In genomic region chr2:84942166-84942565, GRCh38 we compare ENCODE assay signal across 32 cellular contexts. TPM values are rescaled to one million over a fixed set of nuclear protein-coding genes. Genes with fewer than 3 reads are reported as not detected.
DNase-seq lines count a peak whose midpoint lies in the region; ATAC-seq and TF ChIP-seq lines count a peak whose summit lies in the region.
"Had no signal": no experiment of that assay in that cellular context is flagged by ENCODE, and none has a peak within 500 bp of the region (broad histone marks: within the 10 kb centered on the region; RNA-seq: fewer than 3 reads in every experiment).

No MANE protein-coding gene starts in this region.

- no peaks in the 10 kb centered on the region for H3K79me2 ChIP-seq in OCI-LY7 (ENCODE audit: insufficient read depth, low read depth, low read length)
- H3K79me2 ChIP-seq: parathyroid adenoma had no signal

- H3K36me3 ChIP-seq in OCI-LY7 (ENCODE audit: insufficient read depth, low read length): 0 out of 2 replicates have a peak, but pooled peaks cover 4% of the 10 kb centered on the region
- H3K36me3 ChIP-seq: adrenal gland, left ventricle myocardium inferior, thyroid gland, vagina had no signal

- H3K4me3 ChIP-seq in OCI-LY7 (ENCODE audit: low read depth, low read length, poor library complexity, severe bottlenecking): no peak overlapping the region
- H3K4me3 ChIP-seq: A549, adrenal gland, left ventricle myocardium inferior, smooth muscle cell, thyroid gland, vagina had no signal

- H3K4me3 Mint-ChIP-seq in activated naive CD4-positive, alpha-beta T cell treated with anti-CD3 and anti-CD28 coated beads for 36 hours: no peak overlapping the region
- no peak overlapping the region for H3K4me3 Mint-ChIP-seq in activated naive CD4-positive, alpha-beta T cell treated with anti-CD3 and anti-CD28 coated beads, Interleukin-2, amount 10 ng/mL, durations not matched to agents 7 days and 5 days
- H3K4me3 Mint-ChIP-seq in activated naive CD8-positive, alpha-beta T cell treated with anti-CD3 and anti-CD28 coated beads, Interleukin-2, amount 50 U/mL, for 24 hours: no peak overlapping the region
- no peak overlapping the region for H3K4me3 Mint-ChIP-seq in stimulated activated memory B cell treated with anti-CD40 and anti-IgM and Interleukin-4, amounts not matched to agents 10 μg/mL and 1 μg/mL and 100 μg/mL, for 72 hours
- H3K4me3 Mint-ChIP-seq: CD4-positive, alpha-beta T cell; endodermal cell; T-cell had no signal

- CTCF ChIA-PET in activated naive CD4-positive, alpha-beta T cell treated with anti-CD3 and anti-CD28 coated beads for 36 hours (lab: Charles Lee): interaction anchor here (0.6 to 9.1 kb wide), 3 partner anchors 17 to 80 kb away, joined by 3 to 81 read pairs (median 4); no protein-coding TSS in a partner anchor
- CTCF ChIA-PET in activated naive CD4-positive, alpha-beta T cell treated with anti-CD3 and anti-CD28 coated beads, Interleukin-2, amount 10 ng/mL, durations not matched to agents 7 days and 5 days (lab: Charles Lee): interaction anchor here (1.0 to 9.6 kb wide), 2 partner anchors 16 to 358 kb away, joined by 3 to 105 read pairs; no protein-coding TSS in a partner anchor
- CTCF ChIA-PET in OCI-LY7 (lab: Charles Lee; ENCODE audit: unreplicated experiment): no interaction called here

- no TSS peak for BruUV-seq in OCI-LY7 (replicated peaks; lab: Mats Ljungman, UMichigan)

- H3K4me2 ChIP-seq in OCI-LY7 (ENCODE audit: low read length): peak overlapping the region; percentile 49
- H3K4me2 ChIP-seq: A549, smooth muscle cell had no signal

- POLR2A ChIA-PET in OCI-LY7 (lab: Charles Lee): interaction anchor here (1.1 to 10.8 kb wide), 4 partner anchors 9 to 28 kb away, joined by 4 to 107 read pairs (median 5); partner anchors contain the start of gene KCMF1

- H3K9me3 ChIP-seq in OCI-LY7 (ENCODE audit: low read length): no peaks in the 10 kb centered on the region
- H3K9me3 ChIP-seq: A549, adrenal gland, left ventricle myocardium inferior, thyroid gland, vagina had no signal

- peaks cover 4% of the 10 kb centered on the region for H3K36me3 Mint-ChIP-seq in activated naive CD4-positive, alpha-beta T cell treated with anti-CD3 and anti-CD28 coated beads for 36 hours (ENCODE audit: low read depth)
- H3K36me3 Mint-ChIP-seq in activated naive CD4-positive, alpha-beta T cell treated with anti-CD3 and anti-CD28 coated beads, Interleukin-2, amount 10 ng/mL, durations not matched to agents 7 days and 5 days: peaks cover 32% of the 10 kb centered on the region
- H3K36me3 Mint-ChIP-seq in activated naive CD8-positive, alpha-beta T cell treated with anti-CD3 and anti-CD28 coated beads, Interleukin-2, amount 50 U/mL, for 24 hours (ENCODE audit: low read depth): peaks cover 12% of the 10 kb centered on the region
- no peaks in the 10 kb centered on the region for H3K36me3 Mint-ChIP-seq in stimulated activated memory B cell treated with anti-CD40 and anti-IgM and Interleukin-4, amounts not matched to agents 10 μg/mL and 1 μg/mL and 100 μg/mL, for 72 hours

- no peaks in the 10 kb centered on the region for H4K20me1 ChIP-seq in OCI-LY7 (ENCODE audit: insufficient read depth, low read length)

- H3K4me1 Mint-ChIP-seq in activated naive CD4-positive, alpha-beta T cell treated with anti-CD3 and anti-CD28 coated beads for 36 hours (ENCODE audit: low read depth): peaks cover 83% of the 10 kb centered on the region
- peaks cover 78% of the 10 kb centered on the region for H3K4me1 Mint-ChIP-seq in activated naive CD4-positive, alpha-beta T cell treated with anti-CD3 and anti-CD28 coated beads, Interleukin-2, amount 10 ng/mL, durations not matched to agents 7 days and 5 days
- H3K4me1 Mint-ChIP-seq in activated naive CD8-positive, alpha-beta T cell treated with anti-CD3 and anti-CD28 coated beads, Interleukin-2, amount 50 U/mL, for 24 hours: peaks cover 91% of the 10 kb centered on the region
- peaks cover 73% of the 10 kb centered on the region for H3K4me1 Mint-ChIP-seq in stimulated activated memory B cell treated with anti-CD40 and anti-IgM and Interleukin-4, amounts not matched to agents 10 μg/mL and 1 μg/mL and 100 μg/mL, for 72 hours

- peak overlapping the region; percentile 56 for H3K27ac ChIP-seq in OCI-LY7 (ENCODE audit: low read depth, low read length, poor library complexity, severe bottlenecking)
- H3K27ac ChIP-seq: A549, adrenal gland, left ventricle myocardium inferior, parathyroid adenoma, thyroid gland, vagina had no signal

- no peaks in the 10 kb centered on the region for H3K27me3 Mint-ChIP-seq in activated naive CD4-positive, alpha-beta T cell treated with anti-CD3 and anti-CD28 coated beads for 36 hours (ENCODE audit: low read depth)
- no peaks in the 10 kb centered on the region for H3K27me3 Mint-ChIP-seq in activated naive CD4-positive, alpha-beta T cell treated with anti-CD3 and anti-CD28 coated beads, Interleukin-2, amount 10 ng/mL, durations not matched to agents 7 days and 5 days
- H3K27me3 Mint-ChIP-seq in activated naive CD8-positive, alpha-beta T cell treated with anti-CD3 and anti-CD28 coated beads, Interleukin-2, amount 50 U/mL, for 24 hours: no peaks in the 10 kb centered on the region
- no peaks in the 10 kb centered on the region for H3K27me3 Mint-ChIP-seq in stimulated activated memory B cell treated with anti-CD40 and anti-IgM and Interleukin-4, amounts not matched to agents 10 μg/mL and 1 μg/mL and 100 μg/mL, for 72 hours
- H3K27me3 Mint-ChIP-seq: CD4-positive, alpha-beta T cell; T-cell had no signal

- H3K9me3 Mint-ChIP-seq in activated naive CD4-positive, alpha-beta T cell treated with anti-CD3 and anti-CD28 coated beads for 36 hours: no peaks in the 10 kb centered on the region
- no peaks in the 10 kb centered on the region for H3K9me3 Mint-ChIP-seq in activated naive CD4-positive, alpha-beta T cell treated with anti-CD3 and anti-CD28 coated beads, Interleukin-2, amount 10 ng/mL, durations not matched to agents 7 days and 5 days
- H3K9me3 Mint-ChIP-seq in activated naive CD8-positive, alpha-beta T cell treated with anti-CD3 and anti-CD28 coated beads, Interleukin-2, amount 50 U/mL, for 24 hours: no peaks in the 10 kb centered on the region
- H3K9me3 Mint-ChIP-seq in stimulated activated memory B cell treated with anti-CD40 and anti-IgM and Interleukin-4, amounts not matched to agents 10 μg/mL and 1 μg/mL and 100 μg/mL, for 72 hours: no peaks in the 10 kb centered on the region
- H3K9me3 Mint-ChIP-seq: CD4-positive, alpha-beta T cell; endodermal cell; T-cell had no signal

- H3K4me1 ChIP-seq in OCI-LY7 (ENCODE audit: insufficient read depth, low read length, poor library complexity, severe bottlenecking): peaks cover 74% of the 10 kb centered on the region
- H3K4me1 ChIP-seq: adrenal gland, left ventricle myocardium inferior, parathyroid adenoma, thyroid gland had no signal

- DNase-seq in activated naive CD4-positive, alpha-beta T cell treated with anti-CD3 and anti-CD28 coated beads for 36 hours: no peak
- no peak for DNase-seq in activated naive CD4-positive, alpha-beta T cell treated with anti-CD3 and anti-CD28 coated beads, Interleukin-2, amount 10 ng/mL, durations not matched to agents 7 days and 5 days
- no peak for DNase-seq in OCI-LY7 (ENCODE audit: low spot score)
- DNase-seq in activated naive CD8-positive, alpha-beta T cell treated with anti-CD3 and anti-CD28 coated beads, Interleukin-2, amount 50 U/mL, for 24 hours: no peak
- DNase-seq in SK-N-DZ (ENCODE audit: low spot score): no peak
- no peak for DNase-seq in pons (ENCODE audit: low spot score)
- DNase-seq: activated effector memory CD4-positive, alpha-beta T cell treated with anti-CD3 and anti-CD28 coated beads, Interleukin-2, amount 50 U/mL, for 16 hours; adrenal gland; CD4-positive, alpha-beta T cell; dermis blood vessel endothelial cell; endodermal cell; foreskin fibroblast; head of caudate nucleus; islet precursor cell; left ventricle myocardium inferior; mesendoderm; NCI-H1417 treated with DMSO at 0.1 percent for 48 hours; NCI-H2081 treated with DMSO at 0.1 percent for 48 hours; NCI-H226; right cardiac atrium; RPMI8226; stimulated activated CD4-positive, alpha-beta T cell treated with anti-CD3 and anti-CD28 coated beads, Interleukin-2, amount 100 ng/mL, for 24 hours; T-cell; thyroid gland had no signal

- ATAC-seq in activated naive CD8-positive, alpha-beta T cell treated with anti-CD3 and anti-CD28 coated beads, Interleukin-2, amount 50 U/mL, for 24 hours: no peak
- ATAC-seq in stimulated activated memory B cell treated with anti-CD40 and anti-IgM and Interleukin-4, amounts not matched to agents 10 μg/mL and 1 μg/mL and 100 μg/mL, for 72 hours: no peak
- no peak for ATAC-seq in GM21447 (IDR thresholded peaks at IDR 0.05; ENCODE audit: unreplicated experiment)
- ATAC-seq: A549; activated CD4-positive, CD25-positive, alpha-beta regulatory T cell treated with anti-CD3 and anti-CD28 coated beads, Interleukin-2, amount 50 U/mL, for 24 hours; esophagus mucosa; right cardiac atrium; T-cell had no signal

- no peaks in the 10 kb centered on the region for H3K9me2 ChIP-seq in OCI-LY7 (ENCODE audit: insufficient read depth, low read length)

- TF ChIP-seq CTCF in OCI-LY7 (conservative IDR thresholded peaks at IDR 0.05; ENCODE audit: low read length): no peak

- no peak overlapping the region; the same call in 1 of the 2 replicates for H2AFZ ChIP-seq in OCI-LY7 (ENCODE audit: low read length)
- H2AFZ ChIP-seq: parathyroid adenoma had no signal

- peak overlapping the region; percentile 39 for H3K27ac Mint-ChIP-seq in activated naive CD4-positive, alpha-beta T cell treated with anti-CD3 and anti-CD28 coated beads for 36 hours
- no peak overlapping the region for H3K27ac Mint-ChIP-seq in activated naive CD4-positive, alpha-beta T cell treated with anti-CD3 and anti-CD28 coated beads, Interleukin-2, amount 10 ng/mL, durations not matched to agents 7 days and 5 days
- peak overlapping the region; percentile 95 for H3K27ac Mint-ChIP-seq in activated naive CD8-positive, alpha-beta T cell treated with anti-CD3 and anti-CD28 coated beads, Interleukin-2, amount 50 U/mL, for 24 hours
- H3K27ac Mint-ChIP-seq in stimulated activated memory B cell treated with anti-CD40 and anti-IgM and Interleukin-4, amounts not matched to agents 10 μg/mL and 1 μg/mL and 100 μg/mL, for 72 hours: peak overlapping the region; percentile 82
- H3K27ac Mint-ChIP-seq: endodermal cell, T-cell had no signal

- intact Hi-C loops in activated naive CD4-positive, alpha-beta T cell treated with anti-CD3 and anti-CD28 coated beads for 36 hours (cut with micrococcal nuclease): no loop called here
- intact Hi-C loops in OCI-LY7 (cut with micrococcal nuclease; ENCODE audit: unreplicated experiment): no loop called here

RNA-seq across cellular contexts. Expression of gene KCMF1, which starts 28.8 kb away (rescaled TPM):
- 100 to 1,000 TPM; 105 to 109 TPM for total RNA-seq in activated naive CD4-positive, alpha-beta T cell treated with anti-CD3 and anti-CD28 coated beads for 36 hours
- 42.2 and 63.0 TPM in 2 replicates for total RNA-seq in OCI-LY7 (2014; rRNA removed; shearing (Covaris generic))
- 95.1 and 108 TPM in 2 replicates for total RNA-seq in OCI-LY7 (2022)
- 17.1 and 32.1 TPM in 2 replicates for polyA plus RNA-seq in SK-N-DZ (2014; cell fraction: cytosol; rRNA removed)
- 26.3 and 28.1 TPM in 2 replicates for polyA plus RNA-seq in SK-N-DZ (2014; cell fraction: nucleus; rRNA removed)

RNA-seq across cellular contexts. Expression of gene TMSB10, which starts 36.7 kb away (rescaled TPM):
- total RNA-seq in activated naive CD4-positive, alpha-beta T cell treated with anti-CD3 and anti-CD28 coated beads for 36 hours: 1,000 to 10,000 TPM; 1,772 to 1,864 TPM
- 1,901 and 3,039 TPM in 2 replicates for total RNA-seq in OCI-LY7 (2014; rRNA removed; shearing (Covaris generic))
- 869 and 903 TPM in 2 replicates for total RNA-seq in OCI-LY7 (2022)
- 5,716 and 6,225 TPM in 2 replicates for polyA plus RNA-seq in SK-N-DZ (2014; cell fraction: cytosol; rRNA removed)
- 3,361 and 4,439 TPM in 2 replicates for polyA plus RNA-seq in SK-N-DZ (2014; cell fraction: nucleus; rRNA removed)
